Comparison of ENCODE assay signal across 8 cellular contexts in the genomic region with DNA sequence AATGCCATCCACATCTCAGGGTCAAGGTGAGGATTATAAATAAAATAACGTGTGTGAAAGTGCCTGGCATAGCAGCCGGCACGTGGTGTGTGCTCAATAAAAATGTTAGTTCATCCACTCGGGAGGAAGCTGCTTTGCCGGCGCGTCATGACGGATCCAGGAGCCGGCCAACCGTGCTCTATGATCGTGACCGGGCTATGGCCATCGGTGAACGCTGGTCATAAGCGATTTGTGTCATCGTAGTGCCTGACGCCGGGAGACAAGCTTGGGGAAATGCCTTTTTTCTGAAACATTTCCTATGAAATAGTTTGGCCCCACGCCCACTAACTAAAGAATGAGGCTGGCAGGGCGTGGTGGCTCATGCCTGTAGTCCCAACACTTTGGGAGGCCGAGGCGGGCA.
DNase-seq lines count a peak whose midpoint lies in the region; ATAC-seq, FAIRE-seq and TF ChIP-seq lines count a peak whose summit lies in the region.
"Had no signal": no experiment of that assay in that cellular context is flagged by ENCODE, and none has a peak within 500 bp of the region (broad histone marks: within the 10 kb centered on the region; RNA-seq: fewer than 3 reads in every experiment).

No MANE protein-coding gene starts in this region.

- TF ChIP-seq RAD21 in IMR-90 (IDR thresholded peaks at IDR 0.05; ENCODE audit: low read length) = no peak

- DNase-seq in IMR-90 (peak; percentile 80), brain microvascular endothelial cell (peak; percentile 96), keratinocyte (ENCODE audit: low read depth, low spot score) (no peak), AML-193 (lab: John Stamatoyannopoulos, UW) (no peak)

- H3K4me2 ChIP-seq in IMR-90 (ENCODE audit: low read depth, low read length) (peak overlapping the region; percentile 93; the same call in 1 of the 2 replicates), keratinocyte (ENCODE audit: control insufficient read depth, extremely low read depth, insufficient read depth, low read depth, low read length) (peak overlapping the region; percentile 69)

- BruUV-seq in IMR-90 (replicated peaks; lab: Mats Ljungman, UMichigan) = no TSS peak

- H3K36me3 ChIP-seq in IMR-90 (ENCODE audit: control insufficient read depth, insufficient read depth, low read length) = no peaks in the 10 kb centered on the region
- no peaks in the 10 kb centered on the region for H3K36me3 ChIP-seq in brain microvascular endothelial cell (replicated peaks)
- H3K36me3 ChIP-seq in keratinocyte (ENCODE audit: control insufficient read depth in 2 of 2, extremely low read depth in 1 of 2, insufficient read depth in 2 of 2, low read length in 2 of 2) = no peaks in the 10 kb centered on the region
- H3K36me3 ChIP-seq in stomach smooth muscle (ENCODE audit: control insufficient read depth in 2 of 2, insufficient read depth in 2 of 2, low read length in 2 of 2) = no peaks in the 10 kb centered on the region

- no peaks in the 10 kb centered on the region for H3K27me3 ChIP-seq in IMR-90 (ENCODE audit: control insufficient read depth, insufficient read depth, low read length)
- no peaks in the 10 kb centered on the region for H3K27me3 ChIP-seq in brain microvascular endothelial cell (replicated peaks)
- H3K27me3 ChIP-seq in keratinocyte (ENCODE audit: control insufficient read depth, extremely low read depth, insufficient read depth, low read length) = no peaks in the 10 kb centered on the region
- H3K27me3 ChIP-seq in stomach smooth muscle (ENCODE audit: control insufficient read depth in 1 of 2, insufficient read depth in 2 of 2, low read length in 2 of 2) = no peaks in the 10 kb centered on the region

- peak overlapping the region; percentile 48; the same call in 1 of the 2 replicates for H3K56ac ChIP-seq in IMR-90 (ENCODE audit: extremely low read depth, insufficient read depth, low read length)

- H3K79me2 ChIP-seq in keratinocyte (ENCODE audit: control insufficient read depth, insufficient read depth, low read length) = no peaks in the 10 kb centered on the region

- 17% methylated on average over 10 of the region's 22 CpGs; no CpG with 5 or more reads in 1 of the 2 experiments for WGBS in IMR-90 (ENCODE audit: extremely low coverage in 2 of 2, insufficient read length in 1 of 2), 2 experiments

- dilution Hi-C loops in IMR-90 (cut with HindIII; ENCODE audit: low sequenced_read_pairs, unreplicated experiment) (no loop called here), keratinocyte (cut with MboI; ENCODE audit: extremely low pct_ligation_motif_present, low sequenced_read_pairs) (no loop called here)

- 0 out of 2 replicates have a peak overlapping the region, but pooled peaks have one; percentile 56 for H3K23ac ChIP-seq in IMR-90 (ENCODE audit: low read depth, low read length)

- H2AFZ ChIP-seq in IMR-90 (replicated peaks; ENCODE audit: low read length, poor library complexity) (peak overlapping the region; percentile 93), keratinocyte (ENCODE audit: control insufficient read depth, low read length) (peak overlapping the region; percentile 43)

- H3K4me1 ChIP-seq in IMR-90 (ENCODE audit: control insufficient read depth, insufficient read depth, low read length) (peaks cover 2% of the 10 kb centered on the region), keratinocyte (ENCODE audit: control insufficient read depth, extremely low read depth, insufficient read depth, low read length) (peaks cover 17% of the 10 kb centered on the region), stomach smooth muscle (ENCODE audit: control insufficient read depth, insufficient read depth, low read length) (peaks cover 10% of the 10 kb centered on the region)

- no peak overlapping the region for H4K5ac ChIP-seq in IMR-90 (ENCODE audit: low read depth, low read length)

- CTCF ChIA-PET in IMR-90 (lab: Yijun Ruan, JAX) = interaction anchor here (1.1 kb wide), 1 partner anchor 103 kb away, joined by 3 read pairs; a partner anchor contains a TSS

- H3K9me1 ChIP-seq in IMR-90 (ENCODE audit: insufficient read depth, low read length) (no peaks in the 10 kb centered on the region), keratinocyte (ENCODE audit: control insufficient read depth, extremely low read depth, insufficient read depth, low read length) (no peaks in the 10 kb centered on the region)

- POLR2A ChIA-PET in IMR-90 (lab: Charles Lee; ENCODE audit: unreplicated experiment) = no interaction called here

- intact Hi-C loops in IMR-90 (cut with micrococcal nuclease) = no loop called here

- peak overlapping the region; percentile 70 to 77; a peak in 3 of 4 replicates for H4K8ac ChIP-seq in IMR-90 (ENCODE audit: low read depth in 2 of 2, low read length in 2 of 2)

- FAIRE-seq in keratinocyte (lab: Jason Lieb, UNC) = no peak

- peak overlapping the region; percentile 75 for H2BK120ac ChIP-seq in IMR-90 (ENCODE audit: low read depth, low read length)

- H2BK15ac ChIP-seq in IMR-90 (ENCODE audit: low read depth, low read length) = no peak overlapping the region

- peak overlapping the region; percentile 0 for H2AK9ac ChIP-seq in IMR-90 (replicated peaks; ENCODE audit: low read depth, low read length, poor library complexity)

- H3K14ac ChIP-seq in IMR-90 (replicated peaks; ENCODE audit: low read depth, low read length) = peak overlapping the region; percentile 86; the same call in 1 of the 2 replicates

- peak; percentile 46 for ATAC-seq in IMR-90 (ENCODE audit: low read depth)
- ATAC-seq in GM19463 (IDR thresholded peaks at IDR 0.05; ENCODE audit: unreplicated experiment) = no peak
- no peak for ATAC-seq in GM19324 (IDR thresholded peaks at IDR 0.05; ENCODE audit: low FRiP score, unreplicated experiment)

- no peak; the same call in 1 of the 2 replicates for TF ChIP-seq POLR2A in IMR-90 (IDR thresholded peaks at IDR 0.05; ENCODE audit: low read depth, low read length)

- H3K4me3 ChIP-seq in IMR-90 (ENCODE audit: insufficient read depth, low read depth, low read length) (peak overlapping the region; percentile 46; the same call in 1 of the 2 replicates), brain microvascular endothelial cell (ENCODE audit: low read depth, low read length) (peak overlapping the region; percentile 58), keratinocyte (ENCODE audit: control insufficient read depth in 2 of 3, extremely low read depth in 1 of 3, insufficient read depth in 2 of 3, low read depth in 1 of 3, low read length in 3 of 3) (peak overlapping the region in 1 of 3 experiments; percentile 37), stomach smooth muscle (ENCODE audit: low read length in 2 of 2) (peak overlapping the region; percentile 56 to 73)
- H3K4me3 ChIP-seq: SK-N-MC had no signal

- H3K9ac ChIP-seq in IMR-90 (ENCODE audit: low read depth, low read length) = peak overlapping the region; percentile 22; the same call in 1 of the 2 replicates
- H3K9ac ChIP-seq in keratinocyte (ENCODE audit: control insufficient read depth, extremely low read depth, insufficient read depth, low read length) = peak overlapping the region; percentile 15
- H3K9ac ChIP-seq in stomach smooth muscle (ENCODE audit: low read length in 2 of 2) = peak overlapping the region; percentile 52 to 71

- no peak overlapping the region for H2AK5ac ChIP-seq in IMR-90 (ENCODE audit: low read depth, low read length)

- H2BK5ac ChIP-seq in IMR-90 (ENCODE audit: low read depth, low read length, poor library complexity, severe bottlenecking) = peak overlapping the region; percentile 2

- 0 out of 2 replicates have a peak overlapping the region, but pooled peaks have one; percentile 8 for H4K91ac ChIP-seq in IMR-90 (ENCODE audit: insufficient read depth, low read depth, low read length)

- peak overlapping the region; percentile 29; the same call in 1 of the 2 replicates for H3K27ac ChIP-seq in IMR-90 (ENCODE audit: insufficient read depth, low read length)
- peak overlapping the region; percentile 94 for H3K27ac ChIP-seq in brain microvascular endothelial cell
- peak overlapping the region; percentile 36 for H3K27ac ChIP-seq in keratinocyte (ENCODE audit: control insufficient read depth, insufficient read depth, low read length)
- H3K27ac ChIP-seq in stomach smooth muscle (ENCODE audit: low read length) = peak overlapping the region; percentile 75
- H3K27ac ChIP-seq: SK-N-MC had no signal

- H3K79me1 ChIP-seq in IMR-90 (ENCODE audit: low read depth in 1 of 2, low read length in 2 of 2) = 0 out of 4 replicates have a peak, but pooled peaks cover 0 to 3% of the 10 kb centered on the region in 2 experiments

- no peaks in the 10 kb centered on the region for H4K20me1 ChIP-seq in IMR-90 (ENCODE audit: insufficient read depth, low read length)
- no peaks in the 10 kb centered on the region for H4K20me1 ChIP-seq in keratinocyte (ENCODE audit: control insufficient read depth, extremely low read depth, insufficient read depth, low read length)

- H3K9me3 ChIP-seq in IMR-90 (ENCODE audit: control insufficient read depth, insufficient read depth, low read length) (no peaks in the 10 kb centered on the region), keratinocyte (ENCODE audit: control insufficient read depth, low read depth, low read length) (no peaks in the 10 kb centered on the region), stomach smooth muscle (ENCODE audit: control insufficient read depth in 2 of 2, low read length in 2 of 2) (no peaks in the 10 kb centered on the region)

- peak overlapping the region; percentile 52; the same call in 1 of the 2 replicates for H2BK20ac ChIP-seq in IMR-90 (ENCODE audit: low read depth, low read length)

- in situ Hi-C loops in IMR-90 (cut with MboI; ENCODE audit: low sequenced_read_pairs) = no loop called here
- in situ Hi-C loops in brain microvascular endothelial cell (cut with HindIII; ENCODE audit: low pct_ligation_motif_present, low sequenced_read_pairs) = no loop called here

- no peak overlapping the region for H3K18ac ChIP-seq in IMR-90 (ENCODE audit: low read depth, low read length)

- H3K4ac ChIP-seq in IMR-90 (ENCODE audit: low read depth, low read length) = peak overlapping the region; percentile 80

- TF ChIP-seq CTCF in IMR-90 (conservative IDR thresholded peaks at IDR 0.05; ENCODE audit: low read depth, low read length) (no peak), brain microvascular endothelial cell (IDR thresholded peaks at IDR 0.05; ENCODE audit: low read depth, low read length, missing control alignments) (no peak), keratinocyte (optimal IDR thresholded peaks at IDR 0.05 in 1 of 3, IDR thresholded peaks at IDR 0.05 in 1 of 3, conservative IDR thresholded peaks at IDR 0.05 in 1 of 3; ENCODE audit: extremely low read depth in 1 of 3, insufficient read depth in 2 of 3, low read length in 3 of 3) (no peak)

TF ChIP-seq in IMR-90, 13 proteins besides CTCF, POLR2A, EP300 and RAD21 (continues in another document):
- 0 out of 2 replicates have a peak, but pooled peaks have one; percentile 5 for TF ChIP-seq MXI1 (IDR thresholded peaks at IDR 0.05; ENCODE audit: borderline replicate concordance, low read depth, low read length)

Comparison
In these comparisons a context has a peak if more than half of its experiments do, and no peak if none do; other contexts are left out.
1. DNase-seq: peak in IMR-90 (single experiment) and brain microvascular endothelial cell (single experiment); none in keratinocyte (single experiment) and AML-193 (0 of 2).
2. H3K27ac ChIP-seq: peak in every context shown above with its lines; median percentile 94 in brain microvascular endothelial cell; 75 in stomach smooth muscle; 36 in keratinocyte; 29 in IMR-90.
3. Peak in every context shown above with its lines, with median percentiles within 50 percentile points of each other: H3K9ac ChIP-seq.